Comparison of ENCODE assay signal across 30 cellular contexts in the genomic region with DNA sequence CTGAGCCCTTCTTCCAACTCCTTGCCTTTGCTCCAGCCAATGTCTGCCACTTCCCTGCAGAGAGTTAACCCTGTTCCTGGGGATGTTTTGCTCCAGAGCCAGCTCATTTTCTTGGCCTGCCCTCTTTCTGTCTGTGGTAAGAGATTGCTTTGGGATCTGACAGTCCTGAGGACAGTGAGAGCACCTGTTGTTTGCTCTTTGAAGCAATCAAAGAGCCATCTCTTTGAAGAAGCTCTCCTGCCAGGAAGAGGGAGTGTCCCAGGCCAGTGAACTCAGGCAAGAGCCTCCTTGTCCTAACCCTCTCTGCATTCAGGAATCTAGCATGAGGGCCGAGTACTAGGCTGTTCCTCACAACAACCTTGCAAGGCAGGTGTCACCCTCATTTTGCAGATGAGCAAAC. TPM values are rescaled to one million over a fixed set of nuclear protein-coding genes. Genes with fewer than 3 reads are reported as not detected.
A peak's percentile ranks its signal among the peaks of the same experiment; 100 is the strongest.
DNase-seq lines count a peak whose midpoint lies in the region; ATAC-seq and TF ChIP-seq lines count a peak whose summit lies in the region.
"Had no signal": no experiment of that assay in that cellular context is flagged by ENCODE, and none has a peak within 500 bp of the region (broad histone marks: within the 10 kb centered on the region; RNA-seq: fewer than 3 reads in every experiment).

No MANE protein-coding gene starts in this region.

- H3K9me3 ChIP-seq in ectodermal cell (ENCODE audit: control insufficient read depth, low read length), result peaks cover 2% of the 10 kb centered on the region
- H3K9me3 ChIP-seq in lower lobe of right lung, result no peaks in the 10 kb centered on the region
- no peaks in the 10 kb centered on the region for H3K9me3 ChIP-seq in A673 (ENCODE audit: low read depth, low read length, poor library complexity, severe bottlenecking)
- H3K9me3 ChIP-seq: adrenal gland, body of pancreas, left lung, neutrophil, Peyer's patch, stomach, thyroid gland, vagina had no signal

- 65 to 69% methylated on average over 1 of the region's 1 CpG for WGBS in ectodermal cell, 2 experiments

- TF ChIP-seq CTCF in lower lobe of right lung (IDR thresholded peaks at IDR 0.05) (no peak), A673 (conservative IDR thresholded peaks at IDR 0.05; ENCODE audit: low read depth, low read length) (no peak)

- H3K36me3 Mint-ChIP-seq in stimulated activated effector memory CD8-positive, alpha-beta T cell treated with anti-CD3 and anti-CD28 coated beads, Interleukin-12 subunit alpha, Interleukin-12 subunit beta, amount 100 ng/mL, for 72 hours, result peaks cover 51% of the 10 kb centered on the region
- H3K36me3 Mint-ChIP-seq: activated naive CD4-positive, alpha-beta T cell treated with anti-CD3 and anti-CD28 coated beads, Interleukin-2, amount 10 ng/mL, durations not matched to agents 7 days and 5 days; CD4-positive, CD25-positive, alpha-beta regulatory T cell had no signal

- H3K4me1 Mint-ChIP-seq in stimulated activated effector memory CD8-positive, alpha-beta T cell treated with anti-CD3 and anti-CD28 coated beads, Interleukin-12 subunit alpha, Interleukin-12 subunit beta, amount 100 ng/mL, for 72 hours, result peaks cover 41% of the 10 kb centered on the region
- H3K4me1 Mint-ChIP-seq: activated CD4-positive, alpha-beta T cell treated with anti-CD3 and anti-CD28 coated beads for 36 hours; activated naive CD4-positive, alpha-beta T cell treated with anti-CD3 and anti-CD28 coated beads, Interleukin-2, amount 10 ng/mL, durations not matched to agents 7 days and 5 days; CD4-positive, CD25-positive, alpha-beta regulatory T cell had no signal

- H3K27ac ChIP-seq in ectodermal cell (ENCODE audit: insufficient read depth, low read depth, low read length, poor library complexity, severe bottlenecking) (peak overlapping the region; percentile 19), lower lobe of right lung (peak overlapping the region; percentile 3), A673 (ENCODE audit: low read depth, low read length, poor library complexity, severe bottlenecking) (no peak overlapping the region)
- H3K27ac ChIP-seq: adrenal gland, body of pancreas, left lung, neutrophil, Peyer's patch, stomach, thyroid gland, vagina had no signal

- H3K36me3 ChIP-seq in ectodermal cell (ENCODE audit: control insufficient read depth, insufficient read depth, low read length), result no peaks in the 10 kb centered on the region
- H3K36me3 ChIP-seq in lower lobe of right lung, result peaks cover 3% of the 10 kb centered on the region
- H3K36me3 ChIP-seq in A673 (ENCODE audit: insufficient read depth, low read length, poor library complexity, severe bottlenecking), result no peaks in the 10 kb centered on the region
- H3K36me3 ChIP-seq: adrenal gland, left lung, neutrophil, thyroid gland, vagina had no signal

- H3K27me3 ChIP-seq in ectodermal cell (ENCODE audit: control insufficient read depth, insufficient read depth, low read length, poor library complexity, severe bottlenecking), result no peaks in the 10 kb centered on the region
- no peaks in the 10 kb centered on the region for H3K27me3 ChIP-seq in lower lobe of right lung (ENCODE audit: low read depth)
- no peaks in the 10 kb centered on the region for H3K27me3 ChIP-seq in A673 (replicated peaks; ENCODE audit: insufficient read depth, low read depth, low read length, poor library complexity)
- H3K27me3 ChIP-seq: adrenal gland, body of pancreas, left lung, neutrophil, Peyer's patch, stomach, thyroid gland, vagina had no signal

- DNase-seq in NCI-H510A treated with DMSO at 0.1 percent for 48 hours (lab: John Stamatoyannopoulos, UW) (peak; percentile 31), NCI-H510A (lab: John Stamatoyannopoulos, UW) (no peak), lower lobe of right lung (no peak), NAMALWA (ENCODE audit: low spot score) (no peak), A673 (ENCODE audit: low spot score) (no peak), DMS79 treated with DMSO at 0.1 percent for 48 hours (lab: John Stamatoyannopoulos, UW) (no peak)
- no peak for DNase-seq in stimulated activated effector memory CD8-positive, alpha-beta T cell treated with anti-CD3 and anti-CD28 coated beads, Interleukin-12 subunit alpha, Interleukin-12 subunit beta, amount 100 ng/mL, for 72 hours (ENCODE audit: low spot score in 2 of 2)
- DNase-seq: activated CD4-positive, alpha-beta T cell treated with anti-CD3 and anti-CD28 coated beads for 36 hours; activated CD8-positive, alpha-beta memory T cell treated with anti-CD3 and anti-CD28 coated beads, Interleukin-2, amount 50 U/mL, for 48 hours; activated CD8-positive, alpha-beta T cell treated with anti-CD3 and anti-CD28 coated beads for 36 hours; activated naive CD4-positive, alpha-beta T cell treated with anti-CD3 and anti-CD28 coated beads, Interleukin-2, amount 10 ng/mL, durations not matched to agents 7 days and 5 days; adrenal gland; body of pancreas; CD4-positive, CD25-positive, alpha-beta regulatory T cell; dermis blood vessel endothelial cell; left lung; mesendoderm; NCI-H1105; NCI-H2227 treated with DMSO at 0.1 percent for 48 hours; Peyer's patch; SHP77 treated with DMSO at 0.1 percent for 48 hours; stimulated activated CD4-positive, alpha-beta T cell treated with anti-CD3 and anti-CD28 coated beads, Interleukin-12 subunit alpha, Interleukin-12 subunit beta, amount 100 ng/mL, for 4 hours; stimulated activated CD4-positive, alpha-beta T cell treated with anti-CD3 and anti-CD28 coated beads, Interleukin-2, amount 100 ng/mL, for 48 hours; stomach; thyroid gland had no signal

- no peak overlapping the region for H3K4me3 ChIP-seq in ectodermal cell (ENCODE audit: insufficient read depth, low read depth, low read length)
- H3K4me3 ChIP-seq in lower lobe of right lung, result no peak overlapping the region
- no peak overlapping the region for H3K4me3 ChIP-seq in A673 (ENCODE audit: low read depth, low read length, poor library complexity, severe bottlenecking)
- H3K4me3 ChIP-seq: adrenal gland, body of pancreas, left lung, Peyer's patch, stomach, thyroid gland, vagina had no signal

- CTCF ChIA-PET in A673 (lab: Charles Lee), result interaction anchor here (0.7 to 1.7 kb wide), 2 partner anchors 11 to 175 kb away, joined by 3 to 5 read pairs; no protein-coding TSS in a partner anchor

- no peak overlapping the region for H3K4me3 Mint-ChIP-seq in stimulated activated effector memory CD8-positive, alpha-beta T cell treated with anti-CD3 and anti-CD28 coated beads, Interleukin-12 subunit alpha, Interleukin-12 subunit beta, amount 100 ng/mL, for 72 hours
- H3K4me3 Mint-ChIP-seq: activated CD4-positive, alpha-beta T cell treated with anti-CD3 and anti-CD28 coated beads for 36 hours; activated CD8-positive, alpha-beta T cell treated with anti-CD3 and anti-CD28 coated beads for 36 hours; activated naive CD4-positive, alpha-beta T cell treated with anti-CD3 and anti-CD28 coated beads, Interleukin-2, amount 10 ng/mL, durations not matched to agents 7 days and 5 days; activated T-helper 1 cell treated with anti-CD3 and anti-CD28 coated beads, Interleukin-12 subunit alpha, Interleukin-12 subunit beta, Interleukin-2, Interleukin-4 antibody, amounts not matched to agents 30 ng/mL and 10 ng/mL and 1 ng/mL, durations not matched to agents 14 hours and 24 hours and 36 hours; CD4-positive, CD25-positive, alpha-beta regulatory T cell had no signal

- intact Hi-C loops in lower lobe of right lung (cut with DNase I) (no loop called here), A673 (cut with micrococcal nuclease; ENCODE audit: unreplicated experiment) (no loop called here)

- POLR2A ChIA-PET in A673 (lab: Charles Lee; ENCODE audit: low non-redundant PET), result interaction anchor here (0.6 kb wide), 1 partner anchor 123 kb away, joined by 3 read pairs; no protein-coding TSS in a partner anchor

- peak overlapping the region; percentile 55 for H3K27ac Mint-ChIP-seq in stimulated activated effector memory CD8-positive, alpha-beta T cell treated with anti-CD3 and anti-CD28 coated beads, Interleukin-12 subunit alpha, Interleukin-12 subunit beta, amount 100 ng/mL, for 72 hours
- H3K27ac Mint-ChIP-seq: activated CD4-positive, alpha-beta T cell treated with anti-CD3 and anti-CD28 coated beads for 36 hours; activated CD8-positive, alpha-beta T cell treated with anti-CD3 and anti-CD28 coated beads for 36 hours; activated naive CD4-positive, alpha-beta T cell treated with anti-CD3 and anti-CD28 coated beads, Interleukin-2, amount 10 ng/mL, durations not matched to agents 7 days and 5 days; activated T-helper 1 cell treated with anti-CD3 and anti-CD28 coated beads, Interleukin-12 subunit alpha, Interleukin-12 subunit beta, Interleukin-2, Interleukin-4 antibody, amounts not matched to agents 30 ng/mL and 10 ng/mL and 1 ng/mL, durations not matched to agents 14 hours and 24 hours and 36 hours; CD4-positive, CD25-positive, alpha-beta regulatory T cell had no signal

- H3K9me3 Mint-ChIP-seq in stimulated activated effector memory CD8-positive, alpha-beta T cell treated with anti-CD3 and anti-CD28 coated beads, Interleukin-12 subunit alpha, Interleukin-12 subunit beta, amount 100 ng/mL, for 72 hours, result no peaks in the 10 kb centered on the region
- H3K9me3 Mint-ChIP-seq: activated CD8-positive, alpha-beta T cell treated with anti-CD3 and anti-CD28 coated beads for 36 hours; activated naive CD4-positive, alpha-beta T cell treated with anti-CD3 and anti-CD28 coated beads, Interleukin-2, amount 10 ng/mL, durations not matched to agents 7 days and 5 days; activated T-helper 1 cell treated with anti-CD3 and anti-CD28 coated beads, Interleukin-12 subunit alpha, Interleukin-12 subunit beta, Interleukin-2, Interleukin-4 antibody, amounts not matched to agents 30 ng/mL and 10 ng/mL and 1 ng/mL, durations not matched to agents 14 hours and 24 hours and 36 hours; CD4-positive, CD25-positive, alpha-beta regulatory T cell had no signal

- H3K4me1 ChIP-seq in ectodermal cell (ENCODE audit: control insufficient read depth, insufficient read depth, low read length) (peaks cover 8% of the 10 kb centered on the region), lower lobe of right lung (peaks cover 14% of the 10 kb centered on the region), A673 (ENCODE audit: insufficient read depth, low read length, poor library complexity, severe bottlenecking) (peaks cover 11% of the 10 kb centered on the region)
- H3K4me1 ChIP-seq: adrenal gland, left lung, Peyer's patch had no signal

- ATAC-seq in lower lobe of right lung, result no peak
- no peak for ATAC-seq in stimulated activated effector memory CD8-positive, alpha-beta T cell treated with anti-CD3 and anti-CD28 coated beads, Interleukin-12 subunit alpha, Interleukin-12 subunit beta, amount 100 ng/mL, for 72 hours
- ATAC-seq: activated CD4-positive, alpha-beta T cell treated with anti-CD3 and anti-CD28 coated beads for 36 hours; activated CD8-positive, alpha-beta T cell treated with anti-CD3 and anti-CD28 coated beads for 36 hours; body of pancreas; left lung; sciatic nerve had no signal

- no TSS peak for BruUV-seq in A673 (replicated peaks; lab: Mats Ljungman, UMichigan)

RNA-seq across cellular contexts. Expression of gene TRAF6, which starts 42.2 kb away (rescaled TPM):
- polyA plus RNA-seq in ectodermal cell (2013, experiment 1 of 4), result 11.7 TPM
- 10.9 TPM for polyA plus RNA-seq in ectodermal cell (2013, experiment 2 of 4)
- polyA plus RNA-seq in ectodermal cell (2013, experiment 3 of 4), result 10.1 TPM
- 10.4 TPM for polyA plus RNA-seq in ectodermal cell (2013, experiment 4 of 4)
- 13.7 TPM for total RNA-seq in lower lobe of right lung
- total RNA-seq in A673 (2021), result 25.5 and 28.6 TPM in 2 replicates
